ENCODE assay signal across 20 cellular contexts in the genomic region with DNA sequence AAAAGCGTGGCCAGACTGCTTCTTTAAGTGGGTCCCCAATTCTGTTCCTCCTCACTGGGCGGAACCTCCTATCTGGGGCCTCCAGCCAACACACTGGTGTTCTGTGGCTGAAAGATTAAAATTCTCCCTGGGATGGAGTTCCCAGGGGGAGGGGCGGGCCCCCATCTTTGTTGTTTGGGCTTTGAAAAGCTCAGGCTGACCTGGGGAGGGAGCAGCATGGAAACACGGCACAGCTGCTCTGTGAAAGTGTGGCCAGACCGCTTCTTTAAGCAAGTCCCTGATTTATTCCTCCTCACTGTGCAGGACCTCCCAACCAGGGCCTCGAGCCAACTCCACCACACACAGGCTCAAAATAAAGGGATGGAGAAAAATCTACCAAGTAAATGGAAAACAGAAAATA.
"Had no signal": no experiment of that assay in that cellular context is flagged by ENCODE, and none has a peak within 500 bp of the region (broad histone marks: within the 10 kb centered on the region; RNA-seq: fewer than 3 reads in every experiment).

No MANE protein-coding gene starts in this region.

- H3K27ac ChIP-seq: skin epidermis, thoracic aorta had no signal

- DNase-seq: activated CD4-positive, alpha-beta memory T cell treated with anti-CD3 and anti-CD28 coated beads, Interleukin-2, amount 10 ng/mL, durations not matched to agents 7 days and 5 days; activated CD4-positive, alpha-beta T cell treated with anti-CD3 and anti-CD28 coated beads for 4 hours; activated CD8-positive, alpha-beta memory T cell treated with anti-CD3 and anti-CD28 coated beads, Interleukin-2, amount 10 ng/mL, durations not matched to agents 7 days and 5 days; effector memory CD4-positive, alpha-beta T cell; esophagus squamous epithelium; hypothalamus; islet precursor cell; mammary epithelial cell; midbrain; naive B cell; stimulated activated CD4-positive, alpha-beta T cell treated with anti-CD3 and anti-CD28 coated beads, Interleukin-15, amount 100 ng/mL, for 24 hours; stimulated activated CD4-positive, alpha-beta T cell treated with anti-CD3 and anti-CD28 coated beads, Interleukin-4, amount 100 ng/mL, for 1 hour; T-cell had no signal

- H3K27me3 ChIP-seq: esophagus squamous epithelium had no signal

- H3K4me1 Mint-ChIP-seq: activated CD4-positive, alpha-beta memory T cell treated with anti-CD3 and anti-CD28 coated beads, Interleukin-2, amount 10 ng/mL, durations not matched to agents 7 days and 5 days; activated CD8-positive, alpha-beta memory T cell treated with anti-CD3 and anti-CD28 coated beads, Interleukin-2, amount 10 ng/mL, durations not matched to agents 7 days and 5 days; naive B cell; T-cell; WTC11 had no signal

- H3K4me3 Mint-ChIP-seq: activated CD4-positive, alpha-beta memory T cell treated with anti-CD3 and anti-CD28 coated beads, Interleukin-2, amount 10 ng/mL, durations not matched to agents 7 days and 5 days; activated CD8-positive, alpha-beta memory T cell treated with anti-CD3 and anti-CD28 coated beads, Interleukin-2, amount 10 ng/mL, durations not matched to agents 7 days and 5 days; activated naive CD8-positive, alpha-beta T cell; dendritic cell treated with granulocyte-macrophage colony-stimulating factor and Interleukin-4, amounts not matched to agents 40 ng/mL and 50 ng/mL, for 4 days; naive B cell; T-cell; WTC11 had no signal

- FAIRE-seq: bronchial epithelial cell had no signal

- H3K4me1 ChIP-seq: esophagus squamous epithelium had no signal

- H3K27ac Mint-ChIP-seq: activated CD4-positive, alpha-beta memory T cell treated with anti-CD3 and anti-CD28 coated beads, Interleukin-2, amount 10 ng/mL, durations not matched to agents 7 days and 5 days; activated CD8-positive, alpha-beta memory T cell treated with anti-CD3 and anti-CD28 coated beads, Interleukin-2, amount 10 ng/mL, durations not matched to agents 7 days and 5 days; activated naive CD8-positive, alpha-beta T cell; dendritic cell treated with granulocyte-macrophage colony-stimulating factor and Interleukin-4, amounts not matched to agents 40 ng/mL and 50 ng/mL, for 4 days; naive B cell; T-cell; WTC11 had no signal

- ATAC-seq: activated CD8-positive, alpha-beta memory T cell treated with anti-CD3 and anti-CD28 coated beads, Interleukin-2, amount 10 ng/mL, durations not matched to agents 7 days and 5 days; left colon; T-cell; WTC11 had no signal

- H3K27me3 Mint-ChIP-seq: activated CD4-positive, alpha-beta memory T cell treated with anti-CD3 and anti-CD28 coated beads, Interleukin-2, amount 10 ng/mL, durations not matched to agents 7 days and 5 days; activated CD8-positive, alpha-beta memory T cell treated with anti-CD3 and anti-CD28 coated beads, Interleukin-2, amount 10 ng/mL, durations not matched to agents 7 days and 5 days; activated naive CD8-positive, alpha-beta T cell; dendritic cell treated with granulocyte-macrophage colony-stimulating factor and Interleukin-4, amounts not matched to agents 40 ng/mL and 50 ng/mL, for 4 days; naive B cell; T-cell had no signal

- H3K36me3 ChIP-seq: esophagus squamous epithelium, thoracic aorta had no signal

- H3K36me3 Mint-ChIP-seq: activated CD8-positive, alpha-beta memory T cell treated with anti-CD3 and anti-CD28 coated beads, Interleukin-2, amount 10 ng/mL, durations not matched to agents 7 days and 5 days; activated naive CD8-positive, alpha-beta T cell; naive B cell; T-cell; WTC11 had no signal

- H3K9me3 ChIP-seq: esophagus squamous epithelium, thoracic aorta had no signal

- H3K4me3 ChIP-seq: esophagus squamous epithelium, skin epidermis, thoracic aorta had no signal
